In the genomic region with DNA sequence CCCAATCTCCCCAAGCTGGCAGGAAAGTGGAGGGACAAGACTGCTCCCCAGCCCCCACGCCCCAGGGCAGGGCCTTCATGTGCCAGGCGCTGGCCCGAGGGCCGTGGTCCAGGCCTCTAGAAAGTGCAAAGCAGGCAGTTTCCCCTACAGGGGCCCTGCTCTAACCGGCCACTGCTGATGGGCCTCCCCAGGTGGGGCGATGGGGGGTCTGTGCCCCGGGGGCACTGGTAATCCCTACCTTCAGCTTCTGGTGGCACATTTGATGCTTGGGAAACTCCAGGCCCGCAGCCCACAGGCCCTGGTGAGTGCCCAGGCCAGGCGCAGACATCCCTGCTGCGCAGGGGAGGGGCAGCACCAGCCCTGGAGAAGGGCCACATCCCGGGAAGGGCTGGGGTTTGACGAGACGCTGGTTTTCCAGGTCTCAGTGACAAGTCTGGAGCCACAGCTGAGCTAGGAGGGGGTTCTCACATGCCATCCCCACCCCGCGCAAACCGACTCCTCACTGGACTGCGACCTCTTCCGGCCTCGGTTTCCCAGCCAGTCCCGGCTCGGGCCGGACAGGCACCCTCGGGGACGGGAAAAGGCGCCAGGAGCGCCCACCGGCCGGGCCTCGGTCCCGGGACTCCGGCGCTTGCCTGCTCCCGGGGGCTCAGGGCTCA, we compare ENCODE assay signal across 13 cellular contexts. TPM values are rescaled to one million over a fixed set of nuclear protein-coding genes. Genes with fewer than 3 reads are reported as not detected.
DNase-seq lines count a peak whose midpoint lies in the region; ATAC-seq and TF ChIP-seq lines count a peak whose summit lies in the region.
"Had no signal": no experiment of that assay in that cellular context is flagged by ENCODE, and none has a peak within 500 bp of the region (broad histone marks: within the 10 kb centered on the region; RNA-seq: fewer than 3 reads in every experiment).

No MANE protein-coding gene starts in this region.

- no peak for TF ChIP-seq CTCF in body of pancreas (IDR thresholded peaks at IDR 0.05)

- H3K27ac ChIP-seq in body of pancreas, result peak overlapping the region; percentile 29 to 74 (median 48)

- peak; percentile 24 for DNase-seq in ELF-1 (ENCODE audit: low read depth, low spot score)
- peak in 1 of 4 donors; percentile 44 for DNase-seq in body of pancreas
- DNase-seq in iPS-NIHi11 (ENCODE audit: low spot score), result peak; percentile 59
- DNase-seq in sciatic nerve (ENCODE audit: low spot score), result no peak
- DNase-seq in cortex of kidney (lab: John Stamatoyannopoulos, UW), result no peak
- no peak for DNase-seq in DMS 273 treated with DMSO at 0.1 percent for 48 hours (lab: John Stamatoyannopoulos, UW)
- DNase-seq: activated T-cell treated with anti-CD3 and anti-CD28 coated beads, Interleukin-2, amount 50 U/mL, for 1 hour; NCI-H187; PC-3 had no signal

- intact Hi-C loops in body of pancreas (cut with DNase I), result no loop called here
- intact Hi-C loops in sciatic nerve (cut with DNase I), result no loop called here

- no peaks in the 10 kb centered on the region for H3K27me3 ChIP-seq in body of pancreas

- ATAC-seq in body of pancreas (no peak), sciatic nerve (peak; percentile 6), GM21526 (IDR thresholded peaks at IDR 0.05; ENCODE audit: low FRiP score, unreplicated experiment) (no peak), HG02970 (IDR thresholded peaks at IDR 0.05; ENCODE audit: low FRiP score, unreplicated experiment) (no peak)
- ATAC-seq: PC-3 had no signal

- peak overlapping the region in 1 of 2 donors; percentile 47 for H3K4me3 ChIP-seq in body of pancreas

- no peak for TF ChIP-seq POLR2A in body of pancreas (IDR thresholded peaks at IDR 0.05)

- H3K4me1 ChIP-seq in body of pancreas, result peaks cover 51% of the 10 kb centered on the region

- H3K36me3 ChIP-seq in body of pancreas (replicated peaks in 1 of 2; ENCODE audit: insufficient read depth in 1 of 2, low read depth in 2 of 2), result no peaks in the 10 kb centered on the region

- WGBS in body of pancreas, 2 donors, result 0 to 14% methylated on average over 1 to 27 of the region's 33 CpGs

- H3K9me3 ChIP-seq in body of pancreas, result no peaks in the 10 kb centered on the region

RNA-seq across cellular contexts. Expression of a gene that starts 1.6 kb away (rescaled TPM):
- total RNA-seq in body of pancreas, result 10 to 100 TPM; 20.0 to 22.4 TPM
- 27.2 TPM for total RNA-seq in sciatic nerve
- total RNA-seq: B cell had no signal

RNA-seq across cellular contexts. Expression of a gene that starts 42.5 kb away (rescaled TPM):
- total RNA-seq in body of pancreas (not detected), sciatic nerve (not detected)
- total RNA-seq: B cell, mesenteric fat pad, PC-3 had no signal

Comparison
In these comparisons a context has a peak if more than half of its experiments do, and no peak if none do; other contexts are left out.
1. DNase-seq: peak in ELF-1 (single experiment) and iPS-NIHi11 (single experiment); none in sciatic nerve (single experiment), cortex of kidney (single experiment) and DMS 273 treated with DMSO at 0.1 percent for 48 hours (single experiment).